30 cellular contexts compared by ENCODE assay signal in genomic region chrX:57406149-57406548, GRCh38.
"Had no signal": no experiment of that assay in that cellular context is flagged by ENCODE, and none has a peak within 500 bp of the region (broad histone marks: within the 10 kb centered on the region; RNA-seq: fewer than 3 reads in every experiment).

No MANE protein-coding gene starts in this region.

- H3K4me1 Mint-ChIP-seq: activated B cell treated with CpG ODN at 0.5 μM for 24 hours; activated CD8-positive, alpha-beta memory T cell treated with anti-CD3 and anti-CD28 coated beads, Interleukin-2, amount 10 ng/mL, durations not matched to agents 7 days and 5 days; activated naive CD8-positive, alpha-beta T cell treated with anti-CD3 and anti-CD28 coated beads, Interleukin-2, amount 10 ng/mL, durations not matched to agents 7 days and 5 days; IgD-negative memory B cell had no signal

- H3K27ac Mint-ChIP-seq: activated B cell treated with CpG ODN at 0.5 μM for 24 hours; activated CD4-positive, alpha-beta memory T cell treated with anti-CD3 and anti-CD28 coated beads for 36 hours; activated CD8-positive, alpha-beta memory T cell treated with anti-CD3 and anti-CD28 coated beads, Interleukin-2, amount 10 ng/mL, durations not matched to agents 7 days and 5 days; activated naive CD8-positive, alpha-beta T cell treated with anti-CD3 and anti-CD28 coated beads, Interleukin-2, amount 10 ng/mL, durations not matched to agents 7 days and 5 days; IgD-negative memory B cell had no signal

- H3K36me3 Mint-ChIP-seq: activated CD8-positive, alpha-beta memory T cell treated with anti-CD3 and anti-CD28 coated beads, Interleukin-2, amount 10 ng/mL, durations not matched to agents 7 days and 5 days; activated naive CD8-positive, alpha-beta T cell treated with anti-CD3 and anti-CD28 coated beads, Interleukin-2, amount 10 ng/mL, durations not matched to agents 7 days and 5 days; IgD-negative memory B cell had no signal

- H3K27me3 ChIP-seq: ascending aorta had no signal

- H3K4me1 ChIP-seq: ascending aorta had no signal

- H3K4me3 ChIP-seq: ascending aorta had no signal

- H3K9me3 Mint-ChIP-seq: activated naive CD8-positive, alpha-beta T cell treated with anti-CD3 and anti-CD28 coated beads, Interleukin-2, amount 10 ng/mL, durations not matched to agents 7 days and 5 days had no signal

- H3K4me2 ChIP-seq: KMS-11 had no signal

- H3K36me3 ChIP-seq: ascending aorta had no signal

- H3K4me3 Mint-ChIP-seq: activated B cell treated with CpG ODN at 0.5 μM for 24 hours; activated CD4-positive, alpha-beta memory T cell treated with anti-CD3 and anti-CD28 coated beads for 36 hours; activated CD8-positive, alpha-beta memory T cell treated with anti-CD3 and anti-CD28 coated beads, Interleukin-2, amount 10 ng/mL, durations not matched to agents 7 days and 5 days; activated naive CD8-positive, alpha-beta T cell treated with anti-CD3 and anti-CD28 coated beads, Interleukin-2, amount 10 ng/mL, durations not matched to agents 7 days and 5 days; IgD-negative memory B cell had no signal

- DNase-seq: activated B cell treated with CpG ODN at 0.5 μM for 24 hours; activated CD4-positive, alpha-beta memory T cell treated with anti-CD3 and anti-CD28 coated beads for 36 hours; activated CD4-positive, alpha-beta T cell treated with anti-CD3 and anti-CD28 coated beads for 4 hours; activated CD4-positive, alpha-beta T cell treated with anti-CD3 and anti-CD28 coated beads, Interleukin-2, amount 50 U/mL, for 1 hour; activated CD4-positive, CD25-positive, alpha-beta regulatory T cell treated with anti-CD3 and anti-CD28 coated beads, Interleukin-2, amount 50 U/mL, for 72 hours; activated CD8-positive, alpha-beta memory T cell treated with anti-CD3 and anti-CD28 coated beads, Interleukin-2, amount 10 ng/mL, durations not matched to agents 7 days and 5 days; activated CD8-positive, alpha-beta memory T cell treated with anti-CD3 and anti-CD28 coated beads, Interleukin-2, amount 50 U/mL, for 48 hours; activated effector memory CD4-positive, alpha-beta T cell treated with Interleukin-2 at 50 U/mL for 16 hours; activated naive CD4-positive, alpha-beta T cell treated with anti-CD3 and anti-CD28 coated beads, Interleukin-2, amount 50 U/mL, for 16 hours; activated naive CD8-positive, alpha-beta T cell treated with anti-CD3 and anti-CD28 coated beads, Interleukin-2, amount 10 ng/mL, durations not matched to agents 7 days and 5 days; activated T-cell treated with anti-CD3 and anti-CD28 coated beads, Interleukin-2, amount 50 U/mL, for 48 hours; amygdala; NCI-H1105; NCI-H1436; NCI-H1694; NCI-H2029; NCI-H2171; NCI-H510A; NCI-H526; NCI-H748 treated with DMSO at 0.1 percent for 48 hours; NK-92 treated with Interleukin-12 subunit alpha and Interleukin-12 subunit beta, amount 100 ng/mL, for 24 hours; Right ventricle myocardium superior; SW 1271; T-helper 1 cell; T-helper 2 cell; T-helper 9 cell had no signal

- H3K9ac ChIP-seq: KMS-11 had no signal

- H3K27ac ChIP-seq: ascending aorta, KMS-11, VCaP had no signal

- ATAC-seq: activated CD8-positive, alpha-beta memory T cell treated with anti-CD3 and anti-CD28 coated beads, Interleukin-2, amount 10 ng/mL, durations not matched to agents 7 days and 5 days had no signal

- H3K27me3 Mint-ChIP-seq: activated B cell treated with CpG ODN at 0.5 μM for 24 hours; activated CD4-positive, alpha-beta memory T cell treated with anti-CD3 and anti-CD28 coated beads for 36 hours; activated CD8-positive, alpha-beta memory T cell treated with anti-CD3 and anti-CD28 coated beads, Interleukin-2, amount 10 ng/mL, durations not matched to agents 7 days and 5 days; activated naive CD8-positive, alpha-beta T cell treated with anti-CD3 and anti-CD28 coated beads, Interleukin-2, amount 10 ng/mL, durations not matched to agents 7 days and 5 days had no signal
